In genomic region chr5:73302797-73303138, GRCh38 we compare ENCODE assay signal across 16 cellular contexts.
DNase-seq lines count a peak whose midpoint lies in the region; ATAC-seq and TF ChIP-seq lines count a peak whose summit lies in the region.
"Had no signal": no experiment of that assay in that cellular context is flagged by ENCODE, and none has a peak within 500 bp of the region (broad histone marks: within the 10 kb centered on the region; RNA-seq: fewer than 3 reads in every experiment).

No MANE protein-coding gene starts in this region.

- no peaks in the 10 kb centered on the region for H3K36me3 ChIP-seq in H7 (replicated peaks; ENCODE audit: control insufficient read depth, insufficient read depth, low read length)
- no peaks in the 10 kb centered on the region for H3K36me3 ChIP-seq in effector memory CD4-positive, alpha-beta T cell (ENCODE audit: control insufficient read depth, insufficient read depth, low read length)
- H3K36me3 ChIP-seq: MG63, neutrophil had no signal

- TF ChIP-seq CTCF in endothelial cell (IDR thresholded peaks at IDR 0.05; ENCODE audit: unreplicated experiment) (no peak), nephron progenitor cell (IDR thresholded peaks at IDR 0.05) (no peak)

- peak overlapping the region; percentile 48 for H3K4me3 Mint-ChIP-seq in endothelial cell (ENCODE audit: unreplicated experiment)
- peak overlapping the region; percentile 77 for H3K4me3 Mint-ChIP-seq in nephron progenitor cell
- H3K4me3 Mint-ChIP-seq: activated CD4-positive, alpha-beta memory T cell treated with anti-CD3 and anti-CD28 coated beads, Interleukin-2, amount 10 ng/mL, durations not matched to agents 7 days and 5 days had no signal

- peaks cover 85% of the 10 kb centered on the region for H3K27me3 ChIP-seq in H7 (ENCODE audit: control insufficient read depth, insufficient read depth, low read length)
- peaks cover 51% of the 10 kb centered on the region for H3K27me3 ChIP-seq in effector memory CD4-positive, alpha-beta T cell (replicated peaks; ENCODE audit: control insufficient read depth, insufficient read depth, low read length, poor library complexity, severe bottlenecking)
- H3K27me3 ChIP-seq: MG63 had no signal

- H3K4me3 ChIP-seq in H7 (ENCODE audit: insufficient read depth, low read depth, low read length) = peak overlapping the region; percentile 75
- no peak overlapping the region for H3K4me3 ChIP-seq in effector memory CD4-positive, alpha-beta T cell (ENCODE audit: insufficient read depth, low read depth, low read length, poor library complexity, severe bottlenecking)
- H3K4me3 ChIP-seq: body of pancreas, lung, MG63 had no signal

- ATAC-seq in GM19452 (IDR thresholded peaks at IDR 0.05; ENCODE audit: unreplicated experiment) (no peak), GM21619 (IDR thresholded peaks at IDR 0.05; ENCODE audit: unreplicated experiment) (no peak)

- no peak overlapping the region for H3K27ac ChIP-seq in effector memory CD4-positive, alpha-beta T cell (ENCODE audit: insufficient read depth, low read length, poor library complexity, severe bottlenecking)
- H3K27ac ChIP-seq: body of pancreas, neutrophil had no signal

- peaks cover 6% of the 10 kb centered on the region for H3K4me1 ChIP-seq in effector memory CD4-positive, alpha-beta T cell (ENCODE audit: control insufficient read depth, insufficient read depth, low read length, poor library complexity, severe bottlenecking)

- H3K9me3 ChIP-seq in effector memory CD4-positive, alpha-beta T cell (ENCODE audit: control insufficient read depth, low read length) = no peaks in the 10 kb centered on the region
- H3K9me3 ChIP-seq: body of pancreas, MG63, neutrophil had no signal

- no peaks in the 10 kb centered on the region for H3K36me3 Mint-ChIP-seq in endothelial cell (ENCODE audit: low read depth, unreplicated experiment)
- no peaks in the 10 kb centered on the region for H3K36me3 Mint-ChIP-seq in nephron progenitor cell (ENCODE audit: low read depth)

- DNase-seq in DMS53 (lab: John Stamatoyannopoulos, UW) = peak; percentile 78
- DNase-seq in H7 = no peak
- DNase-seq in endothelial cell (ENCODE audit: low spot score) = no peak
- no peak for DNase-seq in nephron progenitor cell
- DNase-seq in effector memory CD4-positive, alpha-beta T cell = no peak
- DNase-seq in NAMALWA (ENCODE audit: low spot score) = no peak
- DNase-seq: activated CD4-positive, alpha-beta memory T cell treated with anti-CD3 and anti-CD28 coated beads, Interleukin-2, amount 10 ng/mL, durations not matched to agents 7 days and 5 days; activated effector memory CD4-positive, alpha-beta T cell treated with Interleukin-2 at 50 U/mL for 16 hours; GOT3; MG63; stimulated activated CD4-positive, alpha-beta T cell treated with anti-CD3 and anti-CD28 coated beads, Interleukin-2, amount 100 ng/mL, for 24 hours had no signal

- H3K27ac Mint-ChIP-seq in endothelial cell (ENCODE audit: unreplicated experiment) (peak overlapping the region; percentile 19), nephron progenitor cell (no peak overlapping the region)
- H3K27ac Mint-ChIP-seq: activated CD4-positive, alpha-beta memory T cell treated with anti-CD3 and anti-CD28 coated beads, Interleukin-2, amount 10 ng/mL, durations not matched to agents 7 days and 5 days had no signal

- H3K27me3 Mint-ChIP-seq in endothelial cell (ENCODE audit: unreplicated experiment) = peaks cover 52% of the 10 kb centered on the region
- H3K27me3 Mint-ChIP-seq in nephron progenitor cell (ENCODE audit: low read depth, poor library complexity) = peaks cover 99% of the 10 kb centered on the region

- H3K9me3 Mint-ChIP-seq in endothelial cell (ENCODE audit: unreplicated experiment) = no peaks in the 10 kb centered on the region
- no peaks in the 10 kb centered on the region for H3K9me3 Mint-ChIP-seq in nephron progenitor cell
- H3K9me3 Mint-ChIP-seq: activated CD4-positive, alpha-beta memory T cell treated with anti-CD3 and anti-CD28 coated beads, Interleukin-2, amount 10 ng/mL, durations not matched to agents 7 days and 5 days had no signal

- H3K4me1 Mint-ChIP-seq in endothelial cell (ENCODE audit: unreplicated experiment) (peaks cover 16% of the 10 kb centered on the region), nephron progenitor cell (peaks cover 82% of the 10 kb centered on the region)
